In the genomic region with DNA sequence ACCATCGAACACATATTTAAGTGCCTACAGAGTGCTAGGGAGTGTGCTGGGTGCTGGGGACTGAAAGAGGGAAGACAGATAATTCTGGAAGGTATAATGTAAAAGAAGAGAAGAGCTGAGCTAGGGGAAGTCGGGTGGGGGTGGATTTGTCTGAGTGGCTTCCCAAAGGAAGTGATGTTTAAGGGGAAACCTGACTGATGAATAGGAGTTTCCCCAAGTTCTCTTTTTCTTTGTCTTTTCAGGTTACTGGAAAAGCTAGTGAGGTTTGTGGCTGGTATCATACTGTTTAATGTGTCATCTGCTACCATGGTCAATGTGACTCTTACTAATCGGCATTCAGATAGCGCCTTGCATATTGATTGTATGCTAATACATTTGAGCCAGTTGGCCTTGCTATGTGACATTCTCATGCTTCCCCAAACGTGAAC, we compare ENCODE assay signal across 7 cellular contexts.
DNase-seq lines count a peak whose midpoint lies in the region; ATAC-seq lines count a peak whose summit lies in the region.

No MANE protein-coding gene starts in this region.

- peaks cover 2% of the 10 kb centered on the region for H3K9me3 Mint-ChIP-seq in activated CD4-positive, alpha-beta T cell treated with anti-CD3 and anti-CD28 coated beads, Interleukin-2, amount 10 ng/mL, durations not matched to agents 7 days and 5 days

- no peak overlapping the region for H3K4me3 Mint-ChIP-seq in activated CD4-positive, alpha-beta T cell treated with anti-CD3 and anti-CD28 coated beads, Interleukin-2, amount 10 ng/mL, durations not matched to agents 7 days and 5 days

- CTCF ChIA-PET in activated CD4-positive, alpha-beta T cell treated with anti-CD3 and anti-CD28 coated beads, Interleukin-2, amount 10 ng/mL, durations not matched to agents 7 days and 5 days (lab: Charles Lee), result interaction anchor here (1.1 to 2.0 kb wide), 3 partner anchors 10 to 20 kb away, joined by 3 to 10 read pairs (median 4); no protein-coding TSS in a partner anchor

- no peak for DNase-seq in activated CD4-positive, alpha-beta T cell treated with anti-CD3 and anti-CD28 coated beads, Interleukin-2, amount 10 ng/mL, durations not matched to agents 7 days and 5 days
- DNase-seq in hepatic stellate cell (ENCODE audit: low spot score) (no peak), medulla oblongata (ENCODE audit: extremely low spot score) (no peak), middle frontal gyrus (ENCODE audit: extremely low spot score, low spot score) (no peak)

- peak overlapping the region in 11 of 21 experiments; percentile 1 to 69 (median 23) for H3K27ac ChIP-seq in skin epidermis

- H3K27ac Mint-ChIP-seq in activated CD4-positive, alpha-beta T cell treated with anti-CD3 and anti-CD28 coated beads, Interleukin-2, amount 10 ng/mL, durations not matched to agents 7 days and 5 days, result peak overlapping the region; percentile 38

- POLR2A ChIA-PET in activated CD4-positive, alpha-beta T cell treated with anti-CD3 and anti-CD28 coated beads, Interleukin-2, amount 10 ng/mL, durations not matched to agents 7 days and 5 days (lab: Charles Lee), result interaction anchor here (0.6 kb wide), 1 partner anchor 14 kb away, joined by 4 read pairs; no protein-coding TSS in a partner anchor

- H3K4me1 Mint-ChIP-seq in activated CD4-positive, alpha-beta T cell treated with anti-CD3 and anti-CD28 coated beads, Interleukin-2, amount 10 ng/mL, durations not matched to agents 7 days and 5 days, result peaks cover 42% of the 10 kb centered on the region

- ATAC-seq in GM19023 (IDR thresholded peaks at IDR 0.05; ENCODE audit: unreplicated experiment) (peak; percentile 78), HG02642 (IDR thresholded peaks at IDR 0.05; ENCODE audit: poor library complexity, unreplicated experiment) (peak; percentile 86)

- H3K27me3 Mint-ChIP-seq in activated CD4-positive, alpha-beta T cell treated with anti-CD3 and anti-CD28 coated beads, Interleukin-2, amount 10 ng/mL, durations not matched to agents 7 days and 5 days, result no peaks in the 10 kb centered on the region

- H3K4me3 ChIP-seq in skin epidermis, result no peak overlapping the region

- H3K36me3 Mint-ChIP-seq in activated CD4-positive, alpha-beta T cell treated with anti-CD3 and anti-CD28 coated beads, Interleukin-2, amount 10 ng/mL, durations not matched to agents 7 days and 5 days (ENCODE audit: low read depth), result peaks cover 46% of the 10 kb centered on the region
